ENCODE assay signal across 1 cellular context in the genomic region with DNA sequence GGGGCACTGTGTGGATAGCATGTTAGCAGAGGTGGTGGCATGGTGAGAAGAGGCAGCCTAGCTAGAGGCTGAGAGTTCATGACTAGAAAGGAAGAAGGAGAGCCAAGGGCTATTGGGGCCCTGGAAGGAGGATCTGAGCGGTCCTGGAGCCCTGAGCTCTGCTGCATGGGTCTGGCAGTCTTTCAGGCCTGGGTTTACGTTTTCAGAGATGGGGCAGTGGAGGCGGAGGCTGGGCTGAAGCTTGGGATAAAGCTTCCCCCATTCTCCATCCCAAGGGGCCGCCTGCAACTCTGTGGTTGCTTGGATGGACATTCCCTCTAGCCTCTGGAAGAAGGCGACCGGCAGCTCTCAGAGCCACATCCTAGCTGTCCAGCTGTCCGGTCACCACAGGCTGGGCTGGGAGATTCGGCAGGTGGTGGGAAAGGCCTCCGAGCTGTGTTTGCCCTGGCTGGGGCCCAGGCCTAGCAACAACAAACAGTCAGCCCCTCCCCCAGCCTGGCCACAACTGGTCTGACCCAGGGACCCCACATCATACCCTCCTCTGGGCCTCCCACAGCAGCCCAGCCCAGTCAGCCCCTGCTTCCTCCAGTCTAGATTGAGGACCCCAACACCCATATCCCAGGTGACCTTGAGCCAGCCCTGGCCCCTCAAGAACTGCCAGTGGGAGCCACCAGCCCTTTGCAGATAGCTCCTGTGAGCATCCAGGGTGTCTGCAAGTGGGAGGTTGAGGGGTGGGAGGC.
A peak's percentile ranks its signal among the peaks of the same experiment; 100 is the strongest.
TF ChIP-seq lines count a peak whose summit lies in the region.

No MANE protein-coding gene starts in this region.

TF ChIP-seq in HepG2, 621 proteins besides CTCF, POLR2A, EP300 and RAD21 (continued from another document and continues in another):
- TF ChIP-seq, protein P1, sequence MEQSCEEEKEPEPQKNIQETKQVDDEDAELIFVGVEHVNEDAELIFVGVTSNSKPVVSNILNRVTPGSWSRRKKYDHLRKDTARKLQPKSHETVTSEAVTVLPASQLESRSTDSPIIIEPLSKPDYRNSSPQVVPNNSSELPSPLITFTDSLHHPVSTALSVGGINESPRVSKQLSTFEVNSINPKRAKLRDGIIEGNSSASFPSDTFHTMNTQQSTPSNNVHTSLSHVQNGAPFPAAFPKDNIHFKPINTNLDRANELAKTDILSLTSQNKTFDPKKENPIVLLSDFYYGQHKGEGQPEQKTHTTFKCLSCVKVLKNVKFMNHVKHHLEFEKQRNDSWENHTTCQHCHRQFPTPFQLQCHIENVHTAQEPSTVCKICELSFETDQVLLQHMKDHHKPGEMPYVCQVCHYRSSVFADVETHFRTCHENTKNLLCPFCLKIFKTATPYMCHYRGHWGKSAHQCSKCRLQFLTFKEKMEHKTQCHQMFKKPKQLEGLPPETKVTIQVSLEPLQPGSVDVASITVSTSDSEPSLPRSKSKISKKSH (CRISPR knock-in tag; IDR thresholded peaks at IDR 0.05; ENCODE audit: borderline replicate concordance): no peak
- TF ChIP-seq, protein P2, sequence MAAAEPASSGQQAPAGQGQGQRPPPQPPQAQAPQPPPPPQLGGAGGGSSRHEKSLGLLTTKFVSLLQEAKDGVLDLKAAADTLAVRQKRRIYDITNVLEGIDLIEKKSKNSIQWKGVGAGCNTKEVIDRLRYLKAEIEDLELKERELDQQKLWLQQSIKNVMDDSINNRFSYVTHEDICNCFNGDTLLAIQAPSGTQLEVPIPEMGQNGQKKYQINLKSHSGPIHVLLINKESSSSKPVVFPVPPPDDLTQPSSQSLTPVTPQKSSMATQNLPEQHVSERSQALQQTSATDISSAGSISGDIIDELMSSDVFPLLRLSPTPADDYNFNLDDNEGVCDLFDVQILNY (CRISPR knock-in tag; conservative IDR thresholded peaks at IDR 0.05): no peak; the same call in 1 of the 2 replicates
- TF ChIP-seq ATAD3A (CRISPR knock-in tag; IDR thresholded peaks at IDR 0.05) (no peak), TGIF2 (CRISPR knock-in tag; IDR thresholded peaks at IDR 0.05) (peak; percentile 56; the same call in 1 of the 2 replicates), ZNF558 (CRISPR knock-in tag; IDR thresholded peaks at IDR 0.05; ENCODE audit: borderline replicate concordance) (no peak), RBFOX2 (IDR thresholded peaks at IDR 0.05; ENCODE audit: low read depth, low read length) (peak; percentile 77), ZNF230 (CRISPR knock-in tag; IDR thresholded peaks at IDR 0.05) (no peak), ZFP36L1 (CRISPR knock-in tag; IDR thresholded peaks at IDR 0.05) (peak; percentile 71; the same call in 1 of the 2 replicates), DMAP1 (CRISPR knock-in tag; IDR thresholded peaks at IDR 0.05) (0 out of 2 replicates have a peak, but pooled peaks have one; percentile 30), MXI1 (IDR thresholded peaks at IDR 0.05; ENCODE audit: borderline replicate concordance, low read depth, low read length) (0 out of 3 replicates have a peak, but pooled peaks have one; percentile 53), PAWR (CRISPR knock-in tag; IDR thresholded peaks at IDR 0.05; ENCODE audit: borderline replicate concordance) (0 out of 2 replicates have a peak, but pooled peaks have one; percentile 77), ZNF713 (CRISPR knock-in tag; IDR thresholded peaks at IDR 0.05) (no peak), ELF4 (CRISPR knock-in tag; IDR thresholded peaks at IDR 0.05; ENCODE audit: borderline replicate concordance) (no peak), BRD4 (CRISPR knock-in tag; IDR thresholded peaks at IDR 0.05) (0 out of 2 replicates have a peak, but pooled peaks have one; percentile 64), CBX2 (IDR thresholded peaks at IDR 0.05; ENCODE audit: low read depth, low read length) (no peak), CBX2 (CRISPR knock-in tag; IDR thresholded peaks at IDR 0.05; ENCODE audit: low read depth) (no peak), KLF6 (CRISPR knock-in tag; IDR thresholded peaks at IDR 0.05) (no peak), ZNF432 (CRISPR knock-in tag; IDR thresholded peaks at IDR 0.05; ENCODE audit: borderline replicate concordance) (no peak), ZFYVE20 (CRISPR knock-in tag; IDR thresholded peaks at IDR 0.05; ENCODE audit: borderline replicate concordance, low read depth) (no peak), ZNF451 (CRISPR knock-in tag; IDR thresholded peaks at IDR 0.05) (0 out of 2 replicates have a peak, but pooled peaks have one; percentile 71), ZNF333 (CRISPR knock-in tag; IDR thresholded peaks at IDR 0.05; ENCODE audit: borderline replicate concordance) (0 out of 2 replicates have a peak, but pooled peaks have one; percentile 51), HDAC2 (CRISPR knock-in tag; IDR thresholded peaks at IDR 0.05) (peak; percentile 85), HMG20A (CRISPR knock-in tag; IDR thresholded peaks at IDR 0.05; ENCODE audit: borderline replicate concordance) (peak; percentile 59; the same call in 1 of the 2 replicates), ZNF776 (CRISPR knock-in tag; IDR thresholded peaks at IDR 0.05) (peak; percentile 54)
- TF ChIP-seq, protein P3, sequence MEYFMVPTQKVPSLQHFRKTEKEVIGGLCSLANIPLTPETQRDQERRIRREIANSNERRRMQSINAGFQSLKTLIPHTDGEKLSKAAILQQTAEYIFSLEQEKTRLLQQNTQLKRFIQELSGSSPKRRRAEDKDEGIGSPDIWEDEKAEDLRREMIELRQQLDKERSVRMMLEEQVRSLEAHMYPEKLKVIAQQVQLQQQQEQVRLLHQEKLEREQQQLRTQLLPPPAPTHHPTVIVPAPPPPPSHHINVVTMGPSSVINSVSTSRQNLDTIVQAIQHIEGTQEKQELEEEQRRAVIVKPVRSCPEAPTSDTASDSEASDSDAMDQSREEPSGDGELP (IDR thresholded peaks at IDR 0.05; ENCODE audit: borderline replicate concordance, low read depth): peak; percentile 89; the same call in 1 of the 2 replicates
- TF ChIP-seq, protein P4, sequence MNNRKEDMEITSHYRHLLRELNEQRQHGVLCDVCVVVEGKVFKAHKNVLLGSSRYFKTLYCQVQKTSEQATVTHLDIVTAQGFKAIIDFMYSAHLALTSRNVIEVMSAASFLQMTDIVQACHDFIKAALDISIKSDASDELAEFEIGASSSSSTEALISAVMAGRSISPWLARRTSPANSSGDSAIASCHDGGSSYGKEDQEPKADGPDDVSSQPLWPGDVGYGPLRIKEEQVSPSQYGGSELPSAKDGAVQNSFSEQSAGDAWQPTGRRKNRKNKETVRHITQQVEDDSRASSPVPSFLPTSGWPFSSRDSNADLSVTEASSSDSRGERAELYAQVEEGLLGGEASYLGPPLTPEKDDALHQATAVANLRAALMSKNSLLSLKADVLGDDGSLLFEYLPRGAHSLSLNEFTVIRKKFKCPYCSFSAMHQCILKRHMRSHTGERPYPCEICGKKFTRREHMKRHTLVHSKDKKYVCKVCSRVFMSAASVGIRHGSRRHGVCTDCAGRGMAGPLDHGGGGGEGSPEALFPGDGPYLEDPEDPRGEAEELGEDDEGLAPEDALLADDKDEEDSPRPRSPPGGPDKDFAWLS (CRISPR knock-in tag; IDR thresholded peaks at IDR 0.05; ENCODE audit: borderline replicate concordance): no peak
- TF ChIP-seq, protein P5, sequence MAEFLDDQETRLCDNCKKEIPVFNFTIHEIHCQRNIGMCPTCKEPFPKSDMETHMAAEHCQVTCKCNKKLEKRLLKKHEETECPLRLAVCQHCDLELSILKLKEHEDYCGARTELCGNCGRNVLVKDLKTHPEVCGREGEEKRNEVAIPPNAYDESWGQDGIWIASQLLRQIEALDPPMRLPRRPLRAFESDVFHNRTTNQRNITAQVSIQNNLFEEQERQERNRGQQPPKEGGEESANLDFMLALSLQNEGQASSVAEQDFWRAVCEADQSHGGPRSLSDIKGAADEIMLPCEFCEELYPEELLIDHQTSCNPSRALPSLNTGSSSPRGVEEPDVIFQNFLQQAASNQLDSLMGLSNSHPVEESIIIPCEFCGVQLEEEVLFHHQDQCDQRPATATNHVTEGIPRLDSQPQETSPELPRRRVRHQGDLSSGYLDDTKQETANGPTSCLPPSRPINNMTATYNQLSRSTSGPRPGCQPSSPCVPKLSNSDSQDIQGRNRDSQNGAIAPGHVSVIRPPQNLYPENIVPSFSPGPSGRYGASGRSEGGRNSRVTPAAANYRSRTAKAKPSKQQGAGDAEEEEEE (CRISPR knock-in tag; IDR thresholded peaks at IDR 0.05; ENCODE audit: borderline replicate concordance): 0 out of 2 replicates have a peak, but pooled peaks have one; percentile 24
- TF ChIP-seq, protein P6, sequence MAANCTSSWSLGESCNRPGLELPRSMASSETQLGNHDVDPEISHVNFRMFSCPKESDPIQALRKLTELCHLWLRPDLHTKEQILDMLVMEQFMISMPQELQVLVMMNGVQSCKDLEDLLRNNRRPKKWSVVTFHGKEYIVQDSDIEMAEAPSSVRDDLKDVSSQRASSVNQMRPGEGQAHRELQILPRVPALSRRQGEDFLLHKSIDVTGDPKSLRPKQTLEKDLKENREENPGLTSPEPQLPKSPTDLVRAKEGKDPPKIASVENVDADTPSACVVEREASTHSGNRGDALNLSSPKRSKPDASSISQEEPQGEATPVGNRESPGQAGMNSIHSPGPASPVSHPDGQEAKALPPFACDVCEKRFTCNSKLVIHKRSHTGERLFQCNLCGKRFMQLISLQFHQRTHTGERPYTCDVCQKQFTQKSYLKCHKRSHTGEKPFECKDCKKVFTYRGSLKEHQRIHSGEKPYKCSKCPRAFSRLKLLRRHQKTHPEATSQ (CRISPR knock-in tag; IDR thresholded peaks at IDR 0.05; ENCODE audit: borderline replicate concordance): no peak
- TF ChIP-seq, protein P7, sequence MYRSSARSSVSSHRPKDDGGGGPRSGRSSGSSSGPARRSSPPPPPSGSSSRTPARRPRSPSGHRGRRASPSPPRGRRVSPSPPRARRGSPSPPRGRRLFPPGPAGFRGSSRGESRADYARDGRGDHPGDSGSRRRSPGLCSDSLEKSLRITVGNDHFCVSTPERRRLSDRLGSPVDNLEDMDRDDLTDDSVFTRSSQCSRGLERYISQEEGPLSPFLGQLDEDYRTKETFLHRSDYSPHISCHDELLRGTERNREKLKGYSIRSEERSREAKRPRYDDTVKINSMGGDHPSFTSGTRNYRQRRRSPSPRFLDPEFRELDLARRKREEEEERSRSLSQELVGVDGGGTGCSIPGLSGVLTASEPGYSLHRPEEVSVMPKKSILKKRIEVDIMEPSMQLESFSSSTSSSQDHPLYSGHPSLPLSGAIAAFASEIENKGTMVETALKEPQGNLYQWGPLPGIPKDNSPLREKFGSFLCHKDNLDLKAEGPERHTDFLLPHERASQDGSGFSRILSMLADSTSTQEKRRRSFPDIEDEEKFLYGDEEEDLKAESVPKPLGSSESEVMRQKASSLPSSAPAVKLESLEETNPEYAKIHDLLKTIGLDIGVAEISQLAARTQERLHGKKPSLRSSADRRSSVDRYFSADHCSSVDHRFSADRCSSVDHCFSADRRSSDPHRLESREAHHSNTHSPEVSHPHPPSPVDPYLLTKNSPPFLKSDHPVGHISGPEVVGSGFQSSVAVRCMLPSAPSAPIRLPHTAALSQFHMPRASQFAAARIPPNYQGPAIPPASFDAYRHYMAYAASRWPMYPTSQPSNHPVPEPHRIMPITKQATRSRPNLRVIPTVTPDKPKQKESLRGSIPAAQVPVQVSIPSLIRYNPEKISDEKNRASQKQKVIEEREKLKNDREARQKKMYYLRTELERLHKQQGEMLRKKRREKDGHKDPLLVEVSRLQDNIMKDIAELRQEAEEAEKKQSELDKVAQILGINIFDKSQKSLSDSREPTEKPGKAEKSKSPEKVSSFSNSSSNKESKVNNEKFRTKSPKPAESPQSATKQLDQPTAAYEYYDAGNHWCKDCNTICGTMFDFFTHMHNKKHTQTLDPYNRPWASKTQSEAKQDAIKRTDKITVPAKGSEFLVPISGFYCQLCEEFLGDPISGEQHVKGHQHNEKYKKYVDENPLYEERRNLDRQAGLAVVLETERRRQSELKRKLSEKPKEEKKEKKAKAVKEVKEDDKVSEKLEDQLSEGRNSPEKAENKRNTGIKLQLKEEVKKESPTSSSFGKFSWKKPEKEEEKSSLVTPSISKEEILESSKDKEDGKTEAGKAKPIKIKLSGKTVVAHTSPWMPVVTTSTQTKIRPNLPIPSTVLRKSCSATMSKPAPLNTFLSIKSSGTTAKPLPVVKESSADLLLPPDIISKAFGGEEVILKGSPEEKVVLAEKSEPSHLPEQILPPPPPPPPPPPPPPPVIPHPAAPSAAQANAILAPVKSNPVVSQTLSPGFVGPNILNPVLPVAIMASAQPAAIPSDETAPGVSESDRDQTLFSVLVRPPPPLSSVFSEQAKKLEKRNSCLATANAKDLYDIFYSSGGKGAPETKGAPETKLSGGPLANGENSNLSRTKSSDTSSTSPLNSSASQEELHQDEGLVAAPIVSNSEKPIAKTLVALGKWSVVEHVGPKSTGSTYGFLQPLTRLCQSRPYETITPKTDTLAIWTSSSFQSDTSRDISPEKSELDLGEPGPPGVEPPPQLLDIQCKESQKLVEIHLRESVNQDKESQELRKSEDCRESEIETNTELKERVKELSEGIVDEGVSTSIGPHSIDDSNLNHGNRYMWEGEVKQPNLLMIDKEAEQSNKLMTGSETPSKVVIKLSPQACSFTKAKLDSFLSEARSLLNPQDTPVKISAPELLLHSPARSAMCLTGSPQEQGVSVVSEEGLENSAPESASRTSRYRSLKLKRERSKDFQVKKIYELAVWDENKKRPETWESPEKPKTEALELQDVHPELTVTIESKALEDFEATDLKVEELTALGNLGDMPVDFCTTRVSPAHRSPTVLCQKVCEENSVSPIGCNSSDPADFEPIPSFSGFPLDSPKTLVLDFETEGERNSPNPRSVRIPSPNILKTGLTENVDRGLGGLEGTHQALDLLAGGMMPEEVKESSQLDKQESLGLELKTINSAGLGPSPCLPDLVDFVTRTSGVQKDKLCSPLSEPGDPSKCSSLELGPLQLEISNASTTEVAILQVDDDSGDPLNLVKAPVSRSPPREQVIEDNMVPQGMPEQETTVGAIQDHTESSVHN (CRISPR knock-in tag; IDR thresholded peaks at IDR 0.05): no peak
- TF ChIP-seq, protein P8, sequence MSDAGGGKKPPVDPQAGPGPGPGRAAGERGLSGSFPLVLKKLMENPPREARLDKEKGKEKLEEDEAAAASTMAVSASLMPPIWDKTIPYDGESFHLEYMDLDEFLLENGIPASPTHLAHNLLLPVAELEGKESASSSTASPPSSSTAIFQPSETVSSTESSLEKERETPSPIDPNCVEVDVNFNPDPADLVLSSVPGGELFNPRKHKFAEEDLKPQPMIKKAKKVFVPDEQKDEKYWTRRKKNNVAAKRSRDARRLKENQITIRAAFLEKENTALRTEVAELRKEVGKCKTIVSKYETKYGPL (CRISPR knock-in tag; IDR thresholded peaks at IDR 0.05): no peak
- TF ChIP-seq, protein P9, sequence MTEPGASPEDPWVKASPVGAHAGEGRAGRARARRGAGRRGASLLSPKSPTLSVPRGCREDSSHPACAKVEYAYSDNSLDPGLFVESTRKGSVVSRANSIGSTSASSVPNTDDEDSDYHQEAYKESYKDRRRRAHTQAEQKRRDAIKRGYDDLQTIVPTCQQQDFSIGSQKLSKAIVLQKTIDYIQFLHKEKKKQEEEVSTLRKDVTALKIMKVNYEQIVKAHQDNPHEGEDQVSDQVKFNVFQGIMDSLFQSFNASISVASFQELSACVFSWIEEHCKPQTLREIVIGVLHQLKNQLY (CRISPR knock-in tag; IDR thresholded peaks at IDR 0.05): 0 out of 2 replicates have a peak, but pooled peaks have one; percentile 12
- TF ChIP-seq, protein P10, sequence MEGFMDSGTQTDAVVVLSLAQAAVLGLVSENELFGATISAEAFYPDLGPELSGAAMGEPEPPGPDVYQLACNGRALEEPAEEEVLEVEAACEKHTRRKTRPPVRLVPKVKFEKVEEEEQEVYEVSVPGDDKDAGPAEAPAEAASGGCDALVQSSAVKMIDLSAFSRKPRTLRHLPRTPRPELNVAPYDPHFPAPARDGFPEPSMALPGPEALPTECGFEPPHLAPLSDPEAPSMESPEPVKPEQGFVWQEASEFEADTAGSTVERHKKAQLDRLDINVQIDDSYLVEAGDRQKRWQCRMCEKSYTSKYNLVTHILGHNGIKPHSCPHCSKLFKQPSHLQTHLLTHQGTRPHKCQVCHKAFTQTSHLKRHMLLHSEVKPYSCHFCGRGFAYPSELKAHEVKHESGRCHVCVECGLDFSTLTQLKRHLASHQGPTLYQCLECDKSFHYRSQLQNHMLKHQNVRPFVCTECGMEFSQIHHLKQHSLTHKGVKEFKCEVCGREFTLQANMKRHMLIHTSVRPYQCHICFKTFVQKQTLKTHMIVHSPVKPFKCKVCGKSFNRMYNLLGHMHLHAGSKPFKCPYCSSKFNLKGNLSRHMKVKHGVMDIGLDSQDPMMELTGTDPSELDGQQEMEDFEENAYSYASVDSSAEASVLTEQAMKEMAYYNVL (CRISPR knock-in tag; IDR thresholded peaks at IDR 0.05; ENCODE audit: borderline replicate concordance): 0 out of 2 replicates have a peak, but pooled peaks have one; percentile 36
